Comparison of ENCODE assay signal across 28 cellular contexts in genomic region chr5:134634227-134634626, GRCh38. TPM values are rescaled to one million over a fixed set of nuclear protein-coding genes. Genes with fewer than 3 reads are reported as not detected.
DNase-seq lines count a peak whose midpoint lies in the region; ATAC-seq, FAIRE-seq and TF ChIP-seq lines count a peak whose summit lies in the region.
"Had no signal": no experiment of that assay in that cellular context is flagged by ENCODE, and none has a peak within 500 bp of the region (broad histone marks: within the 10 kb centered on the region; RNA-seq: fewer than 3 reads in every experiment).

No MANE protein-coding gene starts in this region.

- no peak overlapping the region for H3K4me3 Mint-ChIP-seq in activated CD4-positive, alpha-beta T cell treated with anti-CD3 and anti-CD28 coated beads for 36 hours
- H3K4me3 Mint-ChIP-seq in GM23338 = no peak overlapping the region
- peak overlapping the region; percentile 40 for H3K4me3 Mint-ChIP-seq in osteocyte (ENCODE audit: unreplicated experiment)

- H3K9me3 Mint-ChIP-seq in activated CD4-positive, alpha-beta T cell treated with anti-CD3 and anti-CD28 coated beads for 36 hours (ENCODE audit: low read depth) = no peaks in the 10 kb centered on the region
- H3K9me3 Mint-ChIP-seq in GM23338 (no peaks in the 10 kb centered on the region), osteocyte (ENCODE audit: unreplicated experiment) (no peaks in the 10 kb centered on the region)
- H3K9me3 Mint-ChIP-seq: CD8-positive, alpha-beta memory T cell had no signal

- no peak overlapping the region for H3K4me2 ChIP-seq in GM23338
- H3K4me2 ChIP-seq in GM12878 (ENCODE audit: control insufficient read depth, insufficient read depth) = no peak overlapping the region
- no peak overlapping the region for H3K4me2 ChIP-seq in smooth muscle cell

- no peak for DNase-seq in activated CD4-positive, alpha-beta T cell treated with anti-CD3 and anti-CD28 coated beads for 36 hours
- DNase-seq in activated CD4-positive, alpha-beta T cell treated with anti-CD3 and anti-CD28 coated beads, Interleukin-2, amount 50 U/mL, for 48 hours = no peak
- DNase-seq in GM23338 (ENCODE audit: low spot score) = no peak
- DNase-seq in GM12878 (ENCODE audit: low read depth, low spot score) = no peak
- no peak for DNase-seq in osteocyte (ENCODE audit: extremely low spot score, unreplicated experiment)
- no peak for DNase-seq in NK-92 (lab: John Stamatoyannopoulos, UW; ENCODE audit: unreplicated experiment)
- DNase-seq in smooth muscle cell (lab: John Stamatoyannopoulos, UW; ENCODE audit: unreplicated experiment) = no peak
- no peak for DNase-seq in NCI-H748 treated with DMSO at 0.1 percent for 48 hours (lab: John Stamatoyannopoulos, UW)
- DNase-seq: 8988T; activated CD4-positive, alpha-beta T cell treated with anti-CD3 and anti-CD28 coated beads for 4 hours; CD8-positive, alpha-beta memory T cell; colonic mucosa; DMS153; effector memory CD4-positive, alpha-beta T cell; foreskin keratinocyte; GDM1; GOT3; left cardiac atrium; mesenchymal stem cell; NCI-H146; NCI-H446 treated with DMSO at 0.1 percent for 48 hours; retina; stimulated activated CD4-positive, alpha-beta T cell treated with anti-CD3 and anti-CD28 coated beads, Interleukin-4, amount 100 ng/mL, for 4 hours; transverse colon had no signal

- peaks cover 9% of the 10 kb centered on the region; the same call in 1 of the 2 replicates for H3F3A ChIP-seq in GM23338 (replicated peaks; ENCODE audit: low read depth)
- no peaks in the 10 kb centered on the region for H3F3A ChIP-seq in smooth muscle cell (ENCODE audit: low read depth)

- H3K9ac ChIP-seq in GM12878 (ENCODE audit: control insufficient read depth, insufficient read depth, low read length) (no peak overlapping the region), smooth muscle cell (ENCODE audit: low read depth) (no peak overlapping the region)

- TF ChIP-seq POLR2A in GM12878 (IDR thresholded peaks at IDR 0.05; ENCODE audit: low read depth, low read length) = no peak

- intact Hi-C loops in activated CD4-positive, alpha-beta T cell treated with anti-CD3 and anti-CD28 coated beads for 36 hours (cut with DNase I, micrococcal nuclease) = no loop called here
- intact Hi-C loops in GM12878 (cut with micrococcal nuclease; ENCODE audit: unreplicated experiment) = no loop called here

- H3K27ac ChIP-seq in GM23338 (ENCODE audit: low read depth) (no peak overlapping the region), GM12878 (ENCODE audit: control insufficient read depth, insufficient read depth) (no peak overlapping the region), smooth muscle cell (ENCODE audit: low read depth) (no peak overlapping the region)
- H3K27ac ChIP-seq: breast epithelium, colonic mucosa, foreskin keratinocyte, SJSA1, transverse colon had no signal

- in situ Hi-C loops in GM12878 (cut with MboI) = no loop called here

- TF ChIP-seq RAD21 in GM12878 (IDR thresholded peaks at IDR 0.05; ENCODE audit: insufficient read depth, low read depth, low read length) = no peak

- H3K27me3 ChIP-seq in GM23338 (ENCODE audit: insufficient read depth) (no peaks in the 10 kb centered on the region), GM12878 (replicated peaks in 1 of 2; ENCODE audit: control insufficient read depth in 2 of 2, insufficient read depth in 2 of 2, low read length in 1 of 2) (no peaks in the 10 kb centered on the region), smooth muscle cell (ENCODE audit: low read depth) (no peaks in the 10 kb centered on the region)
- H3K27me3 ChIP-seq: breast epithelium, colonic mucosa, foreskin keratinocyte, SJSA1, transverse colon had no signal

- 63% methylated on average over 10 of the region's 10 CpGs for WGBS in GM12878 (ENCODE audit: insufficient coverage, insufficient replicate concordance, low lambda C conversion rate, missing lambda C conversion rate)
- 95% methylated on average over 10 of the region's 10 CpGs for WGBS in smooth muscle cell (ENCODE audit: low lambda C conversion rate)

- H3K4me1 Mint-ChIP-seq in activated CD4-positive, alpha-beta T cell treated with anti-CD3 and anti-CD28 coated beads for 36 hours = peaks cover 18% of the 10 kb centered on the region
- H3K4me1 Mint-ChIP-seq in GM23338 (peaks cover 5% of the 10 kb centered on the region; the same call in 1 of the 3 replicates), osteocyte (ENCODE audit: unreplicated experiment) (peaks cover 8% of the 10 kb centered on the region)

- no peaks in the 10 kb centered on the region; the same call in 1 of the 2 replicates for H3K4me1 ChIP-seq in GM23338 (ENCODE audit: insufficient read depth)
- H3K4me1 ChIP-seq in GM12878 (ENCODE audit: control insufficient read depth, insufficient read depth, low read length) = peaks cover 13% of the 10 kb centered on the region
- H3K4me1 ChIP-seq in smooth muscle cell (ENCODE audit: low read depth) = no peaks in the 10 kb centered on the region
- H3K4me1 ChIP-seq: colonic mucosa, foreskin keratinocyte had no signal

- SMC1A ChIA-PET in GM12878 (lab: Charles Lee; ENCODE audit: uncharacterized antibody, unreplicated experiment) = interaction anchor here (2.7 to 4.8 kb wide), 2 partner anchors 9 to 13 kb away, joined by 13 to 31 read pairs; partner anchors contain the start of gene SEC24A

- H3K9me2 ChIP-seq in GM23338 (ENCODE audit: insufficient read depth) = no peaks in the 10 kb centered on the region

- no peak for TF ChIP-seq EP300 in GM12878 (IDR thresholded peaks at IDR 0.05; ENCODE audit: borderline replicate concordance in 1 of 2, control insufficient read depth in 1 of 2, low read depth in 2 of 2, low read length in 2 of 2)

- no peaks in the 10 kb centered on the region for H4K20me1 ChIP-seq in GM23338 (replicated peaks; ENCODE audit: insufficient read depth)
- no peaks in the 10 kb centered on the region for H4K20me1 ChIP-seq in GM12878 (ENCODE audit: control insufficient read depth, insufficient read depth)
- no peaks in the 10 kb centered on the region for H4K20me1 ChIP-seq in smooth muscle cell (ENCODE audit: low read depth)

- peak overlapping the region; percentile 80 for H2AFZ ChIP-seq in GM23338
- H2AFZ ChIP-seq in GM12878 (ENCODE audit: control insufficient read depth, low read depth, low read length) = peak overlapping the region; percentile 72; the same call in 1 of the 2 replicates
- H2AFZ ChIP-seq in smooth muscle cell (ENCODE audit: low read depth) = no peak overlapping the region

- POLR2A ChIA-PET in activated CD4-positive, alpha-beta T cell treated with anti-CD3 and anti-CD28 coated beads for 36 hours (lab: Charles Lee) = interaction anchor here (1.8 kb wide), 1 partner anchor 26 kb away, joined by 12 read pairs; no protein-coding TSS in a partner anchor
- POLR2A ChIA-PET in GM12878 (lab: Charles Lee) = interaction anchor here (0.6 to 3.1 kb wide), 4 partner anchors 8 to 185 kb away, joined by 3 to 22 read pairs (median 4); partner anchors contain the start of gene SEC24A

- peak overlapping the region; percentile 25 for H3K27ac Mint-ChIP-seq in activated CD4-positive, alpha-beta T cell treated with anti-CD3 and anti-CD28 coated beads for 36 hours
- no peak overlapping the region for H3K27ac Mint-ChIP-seq in GM23338
- no peak overlapping the region for H3K27ac Mint-ChIP-seq in osteocyte (ENCODE audit: unreplicated experiment)

- H3K4me3 ChIP-seq in GM23338 (no peak overlapping the region), GM12878 (no peak overlapping the region), smooth muscle cell (no peak overlapping the region)
- H3K4me3 ChIP-seq: breast epithelium, colonic mucosa, SJSA1, transverse colon had no signal

- no TSS peak for BruUV-seq in GM12878 (replicated peaks; lab: Mats Ljungman, UMichigan)

- H3K36me3 ChIP-seq in GM23338 (ENCODE audit: insufficient read depth) = no peaks in the 10 kb centered on the region
- H3K36me3 ChIP-seq in GM12878 (ENCODE audit: control insufficient read depth in 2 of 2, insufficient read depth in 2 of 2, low read length in 1 of 2) = no peaks in the 10 kb centered on the region
- no peaks in the 10 kb centered on the region for H3K36me3 ChIP-seq in smooth muscle cell (ENCODE audit: low read depth)
- H3K36me3 ChIP-seq: breast epithelium, colonic mucosa, transverse colon had no signal

- RAD21 ChIA-PET in GM12878 (lab: Charles Lee; ENCODE audit: unreplicated experiment) = interaction anchor here (1.1 to 2.0 kb wide), 6 partner anchors 9 to 47 kb away, joined by 3 to 5 read pairs (median 4); partner anchors contain the start of gene SEC24A

- CTCF ChIA-PET in activated CD4-positive, alpha-beta T cell treated with anti-CD3 and anti-CD28 coated beads for 36 hours (lab: Charles Lee) = interaction anchor here (0.7 to 2.9 kb wide), 4 partner anchors 9 to 252 kb away, joined by 3 to 11 read pairs (median 6); no protein-coding TSS in a partner anchor
- CTCF ChIA-PET in GM12878 (lab: Yijun Ruan, JAX) = interaction anchor here (1.6 to 3.3 kb wide), 3 partner anchors 9 to 47 kb away, joined by 6 to 9 read pairs (median 7); no protein-coding TSS in a partner anchor

- H3K9me3 ChIP-seq in GM12878 (replicated peaks; ENCODE audit: control insufficient read depth, insufficient read depth, low read length) (no peaks in the 10 kb centered on the region), smooth muscle cell (replicated peaks; ENCODE audit: low read depth) (no peaks in the 10 kb centered on the region)
- H3K9me3 ChIP-seq: breast epithelium, colonic mucosa, SJSA1, transverse colon had no signal

- no peak for FAIRE-seq in GM12878 (lab: Jason Lieb, UNC)
- FAIRE-seq: GM18507 had no signal

- ATAC-seq in activated CD4-positive, alpha-beta T cell treated with anti-CD3 and anti-CD28 coated beads for 36 hours = no peak
- ATAC-seq in GM23338 (no peak), GM12878 (no peak)
- ATAC-seq: esophagus mucosa, foreskin keratinocyte, left cardiac atrium had no signal

- H3K36me3 Mint-ChIP-seq in activated CD4-positive, alpha-beta T cell treated with anti-CD3 and anti-CD28 coated beads for 36 hours (ENCODE audit: low read depth) = peaks cover 9% of the 10 kb centered on the region
- H3K36me3 Mint-ChIP-seq in GM23338 (ENCODE audit: low read depth) (no peaks in the 10 kb centered on the region), osteocyte (ENCODE audit: unreplicated experiment) (no peaks in the 10 kb centered on the region)

- TF ChIP-seq CTCF in GM23338 (conservative IDR thresholded peaks at IDR 0.05; ENCODE audit: low read depth in 2 of 2) (no peak), GM12878 (IDR thresholded peaks at IDR 0.05 in 2 of 3, conservative IDR thresholded peaks at IDR 0.05 in 1 of 3; ENCODE audit: control insufficient read depth in 2 of 3, extremely low read depth in 1 of 3, insufficient read depth in 1 of 3, low read depth in 3 of 3, low read length in 3 of 3) (no peak), osteocyte (IDR thresholded peaks at IDR 0.05) (no peak), smooth muscle cell (IDR thresholded peaks at IDR 0.05; ENCODE audit: borderline replicate concordance, insufficient read depth, poor library complexity, severe bottlenecking) (no peak)

- H3K79me2 ChIP-seq in GM23338 (replicated peaks; ENCODE audit: insufficient read depth) (peaks cover 11% of the 10 kb centered on the region), GM12878 (ENCODE audit: control insufficient read depth, insufficient read depth, low read length) (peaks cover 22% of the 10 kb centered on the region), smooth muscle cell (ENCODE audit: low read depth) (peaks cover 34% of the 10 kb centered on the region)

- H3K27me3 Mint-ChIP-seq in activated CD4-positive, alpha-beta T cell treated with anti-CD3 and anti-CD28 coated beads for 36 hours = no peaks in the 10 kb centered on the region
- H3K27me3 Mint-ChIP-seq in GM23338 (ENCODE audit: insufficient read depth, low read depth, poor library complexity) (peaks cover 7% of the 10 kb centered on the region), osteocyte (ENCODE audit: unreplicated experiment) (peaks cover 3% of the 10 kb centered on the region)
- H3K27me3 Mint-ChIP-seq: CD8-positive, alpha-beta memory T cell had no signal

RNA-seq across cellular contexts. Expression of gene SAR1B, which starts 1.6 kb away (rescaled TPM):
- 10 to 100 TPM; 40.3 to 54.9 TPM for total RNA-seq in activated CD4-positive, alpha-beta T cell treated with anti-CD3 and anti-CD28 coated beads for 36 hours
- total RNA-seq in GM23338 (2014; rRNA removed; shearing (Covaris generic)) = 11.9 and 30.3 TPM in 2 replicates
- polyA plus RNA-seq in GM23338 (2016; fragmentation: Nextera tagmentation; extraction: Ambion mirVana) (26.1 and 26.8 TPM in 2 replicates), GM12878 (2011; rRNA removed) (55.1 and 96.6 TPM in 2 replicates), GM12878 (2014; fragmentation: Illumina TruSeq; extraction: Trizol) (34.3 and 51.3 TPM in 2 replicates), GM12878 (2014; fragmentation: Nextera tagmentation; extraction: Ambion mirVana) (100 to 1,000 TPM; 101 to 156 TPM), GM12878 (2014; rRNA removed) (29.8 and 31.7 TPM in 2 replicates), GM12878 (2016; fragmentation: Nextera tagmentation; extraction: Ambion mirVana) (10 to 100 TPM; 86.2 to 88.8 TPM), smooth muscle cell (42.9 and 52.0 TPM in 2 replicates)
- 32.4 and 37.5 TPM in 2 replicates for total RNA-seq in GM12878 (2013; cell fraction: nucleolus; rRNA removed)
- total RNA-seq in GM12878 (2014; rRNA removed) (24.5 and 27.9 TPM in 2 replicates), GM12878 (2014; rRNA removed; fragmentation: Illumina TruSeq; extraction: Trizol) (23.7 and 25.6 TPM in 2 replicates), GM12878 (2021) (32.7 and 36.2 TPM in 2 replicates), osteocyte (70.6 and 75.0 TPM in 2 replicates), smooth muscle cell (69.3 and 73.8 TPM in 2 replicates)
- 17.8 TPM for polyA plus RNA-seq in GM12878 (2011; ENCODE audit: low read depth)
- 16.0 and 17.1 TPM in 2 replicates for polyA plus RNA-seq in GM12878 (2011; cell fraction: cytosol; rRNA removed)
- 18.8 and 22.3 TPM in 2 replicates for polyA plus RNA-seq in GM12878 (2011; cell fraction: nucleus; rRNA removed)
- polyA plus RNA-seq in GM12878 (2012) = 18.3 and 25.1 TPM in 2 replicates
- 24.2 and 52.4 TPM in 2 replicates for polyA minus RNA-seq in GM12878 (2011; rRNA and poly(A)+ RNA removed)
- polyA minus RNA-seq in GM12878 (2011; cell fraction: cytosol; rRNA and poly(A)+ RNA removed) = 15.8 and 18.3 TPM in 2 replicates
- polyA minus RNA-seq in GM12878 (2011; cell fraction: nucleus; rRNA and poly(A)+ RNA removed) = 8.0 and 12.4 TPM in 2 replicates

RNA-seq across cellular contexts. Expression of gene SEC24A, which starts 14.4 kb away (rescaled TPM):
- total RNA-seq in activated CD4-positive, alpha-beta T cell treated with anti-CD3 and anti-CD28 coated beads for 36 hours = 10 to 100 TPM; 32.2 to 41.3 TPM
- total RNA-seq in GM23338 (2014; rRNA removed; shearing (Covaris generic)) = 36.5 and 37.4 TPM in 2 replicates
- polyA plus RNA-seq in GM23338 (2016; fragmentation: Nextera tagmentation; extraction: Ambion mirVana) = 8.1 and 9.0 TPM in 2 replicates
- 66.8 and 76.2 TPM in 2 replicates for total RNA-seq in GM12878 (2013; cell fraction: nucleolus; rRNA removed)
- 14.6 and 16.6 TPM in 2 replicates for total RNA-seq in GM12878 (2014; rRNA removed)
- 22.4 and 22.6 TPM in 2 replicates for total RNA-seq in GM12878 (2014; rRNA removed; fragmentation: Illumina TruSeq; extraction: Trizol)
- 26.2 and 26.6 TPM in 2 replicates for total RNA-seq in GM12878 (2021)
- 14.3 TPM for polyA plus RNA-seq in GM12878 (2011; ENCODE audit: low read depth)
- polyA plus RNA-seq in GM12878 (2011; rRNA removed) = 52.2 and 62.2 TPM in 2 replicates
- 28.7 and 38.6 TPM in 2 replicates for polyA plus RNA-seq in GM12878 (2011; cell fraction: cytosol; rRNA removed)
- polyA plus RNA-seq in GM12878 (2011; cell fraction: nucleus; rRNA removed) = 26.1 and 34.9 TPM in 2 replicates
- 18.9 and 29.3 TPM in 2 replicates for polyA plus RNA-seq in GM12878 (2012)
- 26.3 and 31.4 TPM in 2 replicates for polyA plus RNA-seq in GM12878 (2014; fragmentation: Illumina TruSeq; extraction: Trizol)
- polyA plus RNA-seq in GM12878 (2014; fragmentation: Nextera tagmentation; extraction: Ambion mirVana) = 10 to 100 TPM in 1 of 2 experiments, 1 to 10 TPM in 1; 7.1 to 12.5 TPM
- 14.4 and 15.8 TPM in 2 replicates for polyA plus RNA-seq in GM12878 (2014; rRNA removed)
- polyA plus RNA-seq in GM12878 (2016; fragmentation: Nextera tagmentation; extraction: Ambion mirVana) = 10 to 100 TPM; 23.2 to 23.3 TPM
- 72.9 and 82.0 TPM in 2 replicates for polyA minus RNA-seq in GM12878 (2011; rRNA and poly(A)+ RNA removed)
- 24.1 and 26.5 TPM in 2 replicates for polyA minus RNA-seq in GM12878 (2011; cell fraction: cytosol; rRNA and poly(A)+ RNA removed)
- 28.5 and 42.1 TPM in 2 replicates for polyA minus RNA-seq in GM12878 (2011; cell fraction: nucleus; rRNA and poly(A)+ RNA removed)
- total RNA-seq in osteocyte = 37.2 and 38.9 TPM in 2 replicates
- total RNA-seq in smooth muscle cell = 76.9 and 82.3 TPM in 2 replicates
- polyA plus RNA-seq in smooth muscle cell = 18.1 and 27.0 TPM in 2 replicates
